27 cellular contexts compared by ENCODE assay signal in genomic region chr3:157918402-157918801, GRCh38.
"Had no signal": no experiment of that assay in that cellular context is flagged by ENCODE, and none has a peak within 500 bp of the region (broad histone marks: within the 10 kb centered on the region; RNA-seq: fewer than 3 reads in every experiment).

No MANE protein-coding gene starts in this region.

- H3K9me3 Mint-ChIP-seq: activated CD4-positive, alpha-beta memory T cell treated with anti-CD3 and anti-CD28 coated beads, Interleukin-2, amount 10 ng/mL, durations not matched to agents 7 days and 5 days; activated CD4-positive, alpha-beta T cell treated with anti-CD3 and anti-CD28 coated beads, Interleukin-2, amount 10 ng/mL, durations not matched to agents 7 days and 5 days; activated naive CD4-positive, alpha-beta T cell treated with anti-CD3 and anti-CD28 coated beads, Interleukin-2, amount 50 U/mL, for 72 hours; activated T-helper 2 cell treated with anti-CD3 and anti-CD28 coated beads, Interferon-gamma antibody, Interleukin-2, Interleukin-4, amounts not matched to agents 10 μg/mL and 5 μg/mL and 100 μg/mL, durations not matched to agents 14 hours and 24 hours and 36 hours; nephron progenitor cell had no signal

- H3K4me3 ChIP-seq: breast epithelium, esophagus squamous epithelium, left ventricle myocardium inferior, lung, right lobe of liver, thoracic aorta had no signal

- H3K36me3 Mint-ChIP-seq: activated CD8-positive, alpha-beta memory T cell treated with anti-CD3 and anti-CD28 coated beads, Interleukin-2, amount 10 ng/mL, durations not matched to agents 7 days and 5 days; activated naive CD4-positive, alpha-beta T cell treated with anti-CD3 and anti-CD28 coated beads, Interleukin-2, amount 50 U/mL, for 72 hours; WTC11 had no signal

- DNase-seq: activated CD4-positive, alpha-beta memory T cell treated with anti-CD3 and anti-CD28 coated beads, Interleukin-2, amount 10 ng/mL, durations not matched to agents 7 days and 5 days; activated CD4-positive, alpha-beta T cell treated with anti-CD3 and anti-CD28 coated beads for 1 hour; activated CD4-positive, alpha-beta T cell treated with anti-CD3 and anti-CD28 coated beads, Interleukin-2, amount 10 ng/mL, durations not matched to agents 7 days and 5 days; activated CD8-positive, alpha-beta memory T cell treated with anti-CD3 and anti-CD28 coated beads, Interleukin-2, amount 10 ng/mL, durations not matched to agents 7 days and 5 days; activated T-cell treated with anti-CD3 and anti-CD28 coated beads, Interleukin-2, amount 50 U/mL, for 48 hours; dermis blood vessel endothelial cell; effector CD4-positive, alpha-beta T cell; esophagus squamous epithelium; foreskin melanocyte; islet precursor cell; left ventricle myocardium inferior; mesendoderm; nephron progenitor cell; right lobe of liver; stimulated activated CD4-positive, alpha-beta T cell treated with anti-CD3 and anti-CD28 coated beads, Interleukin-2, amount 100 ng/mL, for 48 hours; trophoblast cell had no signal

- H3K4me3 Mint-ChIP-seq: activated CD4-positive, alpha-beta memory T cell treated with anti-CD3 and anti-CD28 coated beads, Interleukin-2, amount 10 ng/mL, durations not matched to agents 7 days and 5 days; activated CD4-positive, alpha-beta T cell treated with anti-CD3 and anti-CD28 coated beads, Interleukin-2, amount 10 ng/mL, durations not matched to agents 7 days and 5 days; activated CD8-positive, alpha-beta memory T cell treated with anti-CD3 and anti-CD28 coated beads, Interleukin-2, amount 10 ng/mL, durations not matched to agents 7 days and 5 days; central memory CD8-positive, alpha-beta T cell; nephron progenitor cell; stimulated activated naive CD8-positive, alpha-beta T cell treated with anti-CD3 and anti-CD28 coated beads, Interleukin-15, Interleukin-2, amounts not matched to agents 100 ng/mL and 50 ng/mL, for 24 hours; WTC11 had no signal

- H3K27ac ChIP-seq: breast epithelium, epithelial cell of prostate, esophagus squamous epithelium, left ventricle myocardium inferior, neutrophil, right lobe of liver, thoracic aorta had no signal

- H3K27ac Mint-ChIP-seq: activated CD4-positive, alpha-beta memory T cell treated with anti-CD3 and anti-CD28 coated beads, Interleukin-2, amount 10 ng/mL, durations not matched to agents 7 days and 5 days; activated CD4-positive, alpha-beta T cell treated with anti-CD3 and anti-CD28 coated beads, Interleukin-2, amount 10 ng/mL, durations not matched to agents 7 days and 5 days; activated CD8-positive, alpha-beta memory T cell treated with anti-CD3 and anti-CD28 coated beads, Interleukin-2, amount 10 ng/mL, durations not matched to agents 7 days and 5 days; activated naive CD4-positive, alpha-beta T cell treated with anti-CD3 and anti-CD28 coated beads, Interleukin-2, amount 50 U/mL, for 72 hours; activated T-helper 2 cell treated with anti-CD3 and anti-CD28 coated beads, Interferon-gamma antibody, Interleukin-2, Interleukin-4, amounts not matched to agents 10 μg/mL and 5 μg/mL and 100 μg/mL, durations not matched to agents 14 hours and 24 hours and 36 hours; nephron progenitor cell; progenitor cell of endocrine pancreas; stimulated activated naive CD8-positive, alpha-beta T cell treated with anti-CD3 and anti-CD28 coated beads, Interleukin-15, Interleukin-2, amounts not matched to agents 100 ng/mL and 50 ng/mL, for 24 hours; WTC11 had no signal

- H3K27me3 Mint-ChIP-seq: activated CD4-positive, alpha-beta memory T cell treated with anti-CD3 and anti-CD28 coated beads, Interleukin-2, amount 10 ng/mL, durations not matched to agents 7 days and 5 days; activated CD4-positive, alpha-beta T cell treated with anti-CD3 and anti-CD28 coated beads, Interleukin-2, amount 10 ng/mL, durations not matched to agents 7 days and 5 days; activated CD8-positive, alpha-beta memory T cell treated with anti-CD3 and anti-CD28 coated beads, Interleukin-2, amount 10 ng/mL, durations not matched to agents 7 days and 5 days; progenitor cell of endocrine pancreas; stimulated activated naive CD8-positive, alpha-beta T cell treated with anti-CD3 and anti-CD28 coated beads, Interleukin-15, Interleukin-2, amounts not matched to agents 100 ng/mL and 50 ng/mL, for 24 hours had no signal

- H3K4me1 Mint-ChIP-seq: activated CD4-positive, alpha-beta memory T cell treated with anti-CD3 and anti-CD28 coated beads, Interleukin-2, amount 10 ng/mL, durations not matched to agents 7 days and 5 days; activated CD4-positive, alpha-beta T cell treated with anti-CD3 and anti-CD28 coated beads, Interleukin-2, amount 10 ng/mL, durations not matched to agents 7 days and 5 days; activated CD8-positive, alpha-beta memory T cell treated with anti-CD3 and anti-CD28 coated beads, Interleukin-2, amount 10 ng/mL, durations not matched to agents 7 days and 5 days; central memory CD8-positive, alpha-beta T cell had no signal

- H3K27me3 ChIP-seq: breast epithelium, esophagus squamous epithelium, neutrophil, right lobe of liver had no signal
